In genomic region chr6:40999498-41000070, GRCh38 we compare ENCODE assay signal across 8 cellular contexts.
DNase-seq lines count a peak whose midpoint lies in the region; ATAC-seq and TF ChIP-seq lines count a peak whose summit lies in the region.

No MANE protein-coding gene starts in this region.

- DNase-seq in NCI-H82 (lab: John Stamatoyannopoulos, UW) (peak; percentile 54), NCI-H82 treated with DMSO at 0.1 percent for 48 hours (lab: John Stamatoyannopoulos, UW; ENCODE audit: unreplicated experiment) (no peak), LoVo (ENCODE audit: low spot score) (peak; percentile 9), astrocyte of the cerebellum (ENCODE audit: low read depth) (no peak), left kidney (ENCODE audit: low read depth, low spot score) (peak; percentile 61), activated T-cell treated with anti-CD3 and anti-CD28 coated beads for 4 hours (no peak)

- in situ Hi-C loops in astrocyte of the cerebellum (cut with HindIII; ENCODE audit: low sequenced_read_pairs), result no loop called here

- ATAC-seq in HG02623 (IDR thresholded peaks at IDR 0.05; ENCODE audit: unreplicated experiment), result no peak
- ATAC-seq in activated CD4-positive, CD25-positive, alpha-beta regulatory T cell treated with anti-CD3 and anti-CD28 coated beads, Interleukin-2, amount 50 U/mL, for 24 hours, result no peak

- peak; percentile 46 for TF ChIP-seq CTCF in astrocyte of the cerebellum (IDR thresholded peaks at IDR 0.05; ENCODE audit: low read depth, low read length, missing control alignments)

- H3K4me3 ChIP-seq in astrocyte of the cerebellum (ENCODE audit: low read depth, low read length), result no peak overlapping the region

Comparison
In these comparisons a context has a peak if more than half of its experiments do, and no peak if none do; other contexts are left out.
1. DNase-seq: peak in NCI-H82 (single experiment), LoVo (single experiment) and left kidney (single experiment); none in NCI-H82 treated with DMSO at 0.1 percent for 48 hours (single experiment), astrocyte of the cerebellum (single experiment) and activated T-cell treated with anti-CD3 and anti-CD28 coated beads for 4 hours (single experiment).